ENCODE assay signal across 8 cellular contexts in the genomic region with DNA sequence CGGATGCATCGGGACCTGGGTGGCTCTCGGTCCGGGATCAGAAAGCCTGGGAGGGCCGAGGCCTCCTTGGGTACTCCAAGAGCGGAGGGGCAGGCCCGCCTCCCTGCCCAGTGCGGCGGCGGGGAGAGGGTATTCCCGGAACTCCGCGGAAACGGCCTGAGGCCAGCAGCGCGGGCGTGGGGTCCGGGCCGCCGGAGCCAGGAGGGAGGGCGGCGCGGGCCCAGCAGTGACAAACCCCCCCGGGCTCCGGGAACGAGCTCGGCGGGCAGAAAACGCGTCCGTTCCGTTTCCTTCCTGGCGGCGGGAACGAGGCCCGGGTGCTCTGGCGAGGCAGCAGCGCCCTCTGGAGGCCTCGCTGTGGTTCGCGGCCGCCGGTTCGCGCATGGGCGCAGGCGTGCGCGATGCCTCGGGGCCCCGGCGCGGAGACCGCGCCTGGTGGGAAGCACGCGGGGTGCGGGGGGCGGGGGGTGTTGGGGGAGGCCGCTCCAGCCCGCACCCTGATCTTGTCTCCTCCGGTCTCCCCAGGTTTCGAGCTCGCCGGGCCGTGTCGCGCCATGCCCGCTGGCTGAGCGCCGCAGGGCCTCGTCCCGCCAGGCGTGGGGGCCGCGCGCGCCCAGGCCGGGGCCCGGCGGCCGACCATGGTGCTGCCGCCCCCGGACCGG. TPM values are rescaled to one million over a fixed set of nuclear protein-coding genes. Genes with fewer than 3 reads are reported as not detected.
DNase-seq lines count a peak whose midpoint lies in the region; ATAC-seq and TF ChIP-seq lines count a peak whose summit lies in the region.

No MANE protein-coding gene starts in this region.

- H3K27ac ChIP-seq in SJCRH30: peak overlapping the region; percentile 53; the same call in 1 of the 2 replicates
- H3K27ac ChIP-seq in substantia nigra (ENCODE audit: low read depth, low read length, poor library complexity, severe bottlenecking): peak overlapping the region; percentile 85

- intact Hi-C loops in activated naive CD4-positive, alpha-beta T cell treated with anti-CD3 and anti-CD28 coated beads for 36 hours (cut with micrococcal nuclease): loop anchor here (1.0 kb wide), 3 partner anchors 37 to 157 kb away; a partner anchor contains a TSS

- TF ChIP-seq EP300 in Ishikawa (IDR thresholded peaks at IDR 0.05; ENCODE audit: borderline replicate concordance): no peak

- H3K4me1 ChIP-seq in SJCRH30: peaks cover 5% of the 10 kb centered on the region; the same call in 1 of the 2 replicates

- peaks cover 2% of the 10 kb centered on the region for H3K36me3 Mint-ChIP-seq in activated naive CD4-positive, alpha-beta T cell treated with anti-CD3 and anti-CD28 coated beads for 36 hours (ENCODE audit: low read depth)

- peak; percentile 87 for TF ChIP-seq RAD21 in Ishikawa (IDR thresholded peaks at IDR 0.05; ENCODE audit: low read depth)

- H3K27me3 Mint-ChIP-seq in activated naive CD4-positive, alpha-beta T cell treated with anti-CD3 and anti-CD28 coated beads for 36 hours (ENCODE audit: low read depth): peaks cover 9% of the 10 kb centered on the region

- ATAC-seq in omental fat pad (ENCODE audit: low FRiP score): peak; percentile 59
- ATAC-seq in GM21723 (IDR thresholded peaks at IDR 0.05; ENCODE audit: unreplicated experiment): no peak

- no peaks in the 10 kb centered on the region for H3K36me3 ChIP-seq in SJCRH30

- peak overlapping the region; percentile 86 for H3K4me3 ChIP-seq in SJCRH30

- peak in 1 of 3 donors; percentile 66 for TF ChIP-seq CTCF in omental fat pad (IDR thresholded peaks at IDR 0.05)

- H3K27ac Mint-ChIP-seq in activated naive CD4-positive, alpha-beta T cell treated with anti-CD3 and anti-CD28 coated beads for 36 hours: no peak overlapping the region

- CTCF ChIA-PET in activated naive CD4-positive, alpha-beta T cell treated with anti-CD3 and anti-CD28 coated beads for 36 hours (lab: Charles Lee): interaction anchor here (0.6 to 2.1 kb wide), 5 partner anchors 36 to 158 kb away, joined by 3 to 8 read pairs (median 4); no protein-coding TSS in a partner anchor

- peak; percentile 69 for DNase-seq in EL
- DNase-seq in SJCRH30: peak; percentile 77 to 86
- peak; percentile 85 for DNase-seq in activated naive CD4-positive, alpha-beta T cell treated with anti-CD3 and anti-CD28 coated beads for 36 hours
- peak; percentile 78 for DNase-seq in globus pallidus (ENCODE audit: low spot score)
- DNase-seq in omental fat pad (ENCODE audit: low spot score): peak; percentile 56
- peak in 47 of 49 donors; percentile 26 to 88 (median 69) for DNase-seq in substantia nigra (lab: John Stamatoyannopoulos, UW)

- no peaks in the 10 kb centered on the region for H3K9me3 Mint-ChIP-seq in activated naive CD4-positive, alpha-beta T cell treated with anti-CD3 and anti-CD28 coated beads for 36 hours

- peaks cover 21% of the 10 kb centered on the region for H3K27me3 ChIP-seq in SJCRH30

- H3K4me3 Mint-ChIP-seq in activated naive CD4-positive, alpha-beta T cell treated with anti-CD3 and anti-CD28 coated beads for 36 hours: peak overlapping the region; percentile 80

- H3K4me1 Mint-ChIP-seq in activated naive CD4-positive, alpha-beta T cell treated with anti-CD3 and anti-CD28 coated beads for 36 hours (ENCODE audit: low read depth): peaks cover 21% of the 10 kb centered on the region

- H3K9me3 ChIP-seq in SJCRH30 (replicated peaks): no peaks in the 10 kb centered on the region

TF ChIP-seq in Ishikawa, 13 proteins besides CTCF, POLR2A, EP300 and RAD21:
- TF ChIP-seq, protein P1, sequence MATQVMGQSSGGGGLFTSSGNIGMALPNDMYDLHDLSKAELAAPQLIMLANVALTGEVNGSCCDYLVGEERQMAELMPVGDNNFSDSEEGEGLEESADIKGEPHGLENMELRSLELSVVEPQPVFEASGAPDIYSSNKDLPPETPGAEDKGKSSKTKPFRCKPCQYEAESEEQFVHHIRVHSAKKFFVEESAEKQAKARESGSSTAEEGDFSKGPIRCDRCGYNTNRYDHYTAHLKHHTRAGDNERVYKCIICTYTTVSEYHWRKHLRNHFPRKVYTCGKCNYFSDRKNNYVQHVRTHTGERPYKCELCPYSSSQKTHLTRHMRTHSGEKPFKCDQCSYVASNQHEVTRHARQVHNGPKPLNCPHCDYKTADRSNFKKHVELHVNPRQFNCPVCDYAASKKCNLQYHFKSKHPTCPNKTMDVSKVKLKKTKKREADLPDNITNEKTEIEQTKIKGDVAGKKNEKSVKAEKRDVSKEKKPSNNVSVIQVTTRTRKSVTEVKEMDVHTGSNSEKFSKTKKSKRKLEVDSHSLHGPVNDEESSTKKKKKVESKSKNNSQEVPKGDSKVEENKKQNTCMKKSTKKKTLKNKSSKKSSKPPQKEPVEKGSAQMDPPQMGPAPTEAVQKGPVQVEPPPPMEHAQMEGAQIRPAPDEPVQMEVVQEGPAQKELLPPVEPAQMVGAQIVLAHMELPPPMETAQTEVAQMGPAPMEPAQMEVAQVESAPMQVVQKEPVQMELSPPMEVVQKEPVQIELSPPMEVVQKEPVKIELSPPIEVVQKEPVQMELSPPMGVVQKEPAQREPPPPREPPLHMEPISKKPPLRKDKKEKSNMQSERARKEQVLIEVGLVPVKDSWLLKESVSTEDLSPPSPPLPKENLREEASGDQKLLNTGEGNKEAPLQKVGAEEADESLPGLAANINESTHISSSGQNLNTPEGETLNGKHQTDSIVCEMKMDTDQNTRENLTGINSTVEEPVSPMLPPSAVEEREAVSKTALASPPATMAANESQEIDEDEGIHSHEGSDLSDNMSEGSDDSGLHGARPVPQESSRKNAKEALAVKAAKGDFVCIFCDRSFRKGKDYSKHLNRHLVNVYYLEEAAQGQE (IDR thresholded peaks at IDR 0.05; ENCODE audit: low read depth): no peak
- TF ChIP-seq TCF12 (IDR thresholded peaks at IDR 0.05; ENCODE audit: low read depth) (no peak), NFIC (IDR thresholded peaks at IDR 0.05) (no peak)
- TF ChIP-seq, protein P2, sequence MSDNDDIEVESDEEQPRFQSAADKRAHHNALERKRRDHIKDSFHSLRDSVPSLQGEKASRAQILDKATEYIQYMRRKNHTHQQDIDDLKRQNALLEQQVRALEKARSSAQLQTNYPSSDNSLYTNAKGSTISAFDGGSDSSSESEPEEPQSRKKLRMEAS (IDR thresholded peaks at IDR 0.05): peak; percentile 83
TF ChIP-seq in Ishikawa: peak in this region for 1.

RNA-seq across cellular contexts. Expression of a gene that starts 1.9 kb away (rescaled TPM):
- total RNA-seq in SJCRH30 (2014; rRNA removed; shearing (Covaris generic)): 4.4 and 4.8 TPM in 2 replicates
- 1 to 10 TPM; 6.5 to 9.3 TPM for total RNA-seq in activated naive CD4-positive, alpha-beta T cell treated with anti-CD3 and anti-CD28 coated beads for 36 hours
- total RNA-seq in omental fat pad: 1 to 10 TPM; 3.5 to 5.6 (median 4.1) TPM

RNA-seq across cellular contexts. Expression of a gene that starts 37.3 kb away (rescaled TPM):
- total RNA-seq in SJCRH30 (2014; rRNA removed; shearing (Covaris generic)): 30.9 and 37.4 TPM in 2 replicates
- 10 to 100 TPM; 27.8 to 28.6 TPM for total RNA-seq in activated naive CD4-positive, alpha-beta T cell treated with anti-CD3 and anti-CD28 coated beads for 36 hours
- total RNA-seq in omental fat pad: 10 to 100 TPM in 2 of 4 donors, 1 to 10 TPM in 2; 2.8 to 18.9 (median 7.4) TPM

RNA-seq across cellular contexts. Expression of a gene that starts 41.6 kb away (rescaled TPM):
- total RNA-seq in SJCRH30 (2014; rRNA removed; shearing (Covaris generic)): 0.14 TPM in 1 of 2 replicates, not detected in the other
- 10 to 100 TPM; 67.3 to 77.1 TPM for total RNA-seq in activated naive CD4-positive, alpha-beta T cell treated with anti-CD3 and anti-CD28 coated beads for 36 hours
- total RNA-seq in omental fat pad: 10 to 100 TPM; 18.5 to 88.6 (median 43.9) TPM

RNA-seq across cellular contexts. Expression of a gene that starts 53.7 kb away (rescaled TPM):
- 68.2 and 71.7 TPM in 2 replicates for total RNA-seq in SJCRH30 (2014; rRNA removed; shearing (Covaris generic))
- total RNA-seq in activated naive CD4-positive, alpha-beta T cell treated with anti-CD3 and anti-CD28 coated beads for 36 hours: not detected
- total RNA-seq in omental fat pad: 100 to 1,000 TPM in 2 of 4 donors, 10 to 100 TPM in 2; 63.4 to 177 (median 122) TPM

Comparison
In these comparisons a context has a peak if more than half of its experiments do, and no peak if none do; other contexts are left out.
1. RNA of a gene that starts 41.6 kb away (total RNA-seq): 67.3 to 77.1 TPM in activated naive CD4-positive, alpha-beta T cell treated with anti-CD3 and anti-CD28 coated beads for 36 hours and 18.5 to 88.6 TPM in omental fat pad; 0.14 TPM in SJCRH30; every median in the first group is over 10 times any median in the second.
2. Peak in every context shown above with its lines, with median percentiles within 50 percentile points of each other: DNase-seq.